ENCODE assay signal across 1 cellular context in genomic region chr22:23971927-23972326, GRCh38.
TF ChIP-seq lines count a peak whose summit lies in the region.

No MANE protein-coding gene starts in this region.

TF ChIP-seq in HEK293, 187 proteins besides CTCF, POLR2A, EP300 and RAD21:
- TF ChIP-seq SCRT2 (tag by site-specific recombination; IDR thresholded peaks at IDR 0.05) (peak; percentile 52; the same call in 1 of the 2 replicates), SCRT1 (tag by site-specific recombination; IDR thresholded peaks at IDR 0.05; ENCODE audit: borderline replicate concordance) (peak; percentile 54; the same call in 1 of the 2 replicates), ZNF341 (tag by site-specific recombination; IDR thresholded peaks at IDR 0.05; ENCODE audit: low read depth) (peak; percentile 40; the same call in 1 of the 2 replicates)
TF ChIP-seq in HEK293: peak in this region for 3; not testable (repeated sequence) for 184.
